ENCODE assay signal across 9 cellular contexts in the genomic region with DNA sequence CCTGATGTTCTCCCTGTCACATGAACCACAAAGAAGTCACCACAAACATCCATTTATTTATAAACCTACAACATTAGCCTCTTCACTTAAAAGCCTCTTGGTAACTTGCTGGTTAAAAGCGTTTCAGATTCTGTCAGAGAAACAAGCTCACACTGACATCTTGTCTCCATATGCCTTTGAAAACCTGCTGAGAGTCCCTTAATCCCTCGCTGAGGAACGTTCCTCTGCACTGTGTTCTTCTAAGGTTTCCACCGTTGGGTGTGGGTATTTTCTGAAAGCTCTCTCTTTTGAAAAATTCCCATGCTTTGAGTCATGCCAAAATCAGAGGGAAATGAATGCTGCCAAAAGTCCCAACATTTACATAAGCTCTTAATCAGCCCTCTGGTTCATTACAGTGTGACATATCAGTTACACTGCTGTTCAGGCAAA.
A peak's percentile ranks its signal among the peaks of the same experiment; 100 is the strongest.
DNase-seq lines count a peak whose midpoint lies in the region; ATAC-seq and TF ChIP-seq lines count a peak whose summit lies in the region.
"Had no signal": no experiment of that assay in that cellular context is flagged by ENCODE, and none has a peak within 500 bp of the region (broad histone marks: within the 10 kb centered on the region; RNA-seq: fewer than 3 reads in every experiment).

No MANE protein-coding gene starts in this region.

- H3K27ac Mint-ChIP-seq in nephron: peak overlapping the region; percentile 70 to 96 (median 89)
- H3K27ac Mint-ChIP-seq in activated T-helper 17 cell treated with anti-CD3 and anti-CD28 coated beads, Interleukin-2, amount 50 U/mL, for 72 hours: no peak overlapping the region
- H3K27ac Mint-ChIP-seq: activated B cell treated with CpG ODN at 0.5 μM for 24 hours had no signal

- H3K27me3 Mint-ChIP-seq in nephron (ENCODE audit: low read depth): no peaks in the 10 kb centered on the region
- peaks cover 10% of the 10 kb centered on the region for H3K27me3 Mint-ChIP-seq in activated T-helper 17 cell treated with anti-CD3 and anti-CD28 coated beads, Interleukin-2, amount 50 U/mL, for 72 hours

- H3K9me3 Mint-ChIP-seq in nephron: no peaks in the 10 kb centered on the region
- H3K9me3 Mint-ChIP-seq in activated T-helper 17 cell treated with anti-CD3 and anti-CD28 coated beads, Interleukin-2, amount 50 U/mL, for 72 hours: no peaks in the 10 kb centered on the region
- H3K9me3 Mint-ChIP-seq: activated B cell treated with CpG ODN at 0.5 μM for 24 hours had no signal

- no peak for ATAC-seq in GM19351 (IDR thresholded peaks at IDR 0.05; ENCODE audit: unreplicated experiment)
- no peak for ATAC-seq in activated T-helper 17 cell treated with anti-CD3 and anti-CD28 coated beads, Interleukin-2, amount 50 U/mL, for 72 hours (replicated peaks)

- H3K4me3 Mint-ChIP-seq in nephron: peak overlapping the region in 1 of 3 experiments; percentile 18
- no peak overlapping the region for H3K4me3 Mint-ChIP-seq in activated T-helper 17 cell treated with anti-CD3 and anti-CD28 coated beads, Interleukin-2, amount 50 U/mL, for 72 hours
- H3K4me3 Mint-ChIP-seq: activated B cell treated with CpG ODN at 0.5 μM for 24 hours had no signal

- H3K4me1 Mint-ChIP-seq in nephron: peaks cover 86% of the 10 kb centered on the region
- no peaks in the 10 kb centered on the region for H3K4me1 Mint-ChIP-seq in activated T-helper 17 cell treated with anti-CD3 and anti-CD28 coated beads, Interleukin-2, amount 50 U/mL, for 72 hours
- H3K4me1 Mint-ChIP-seq: activated B cell treated with CpG ODN at 0.5 μM for 24 hours had no signal

- peaks cover 6% of the 10 kb centered on the region for H3K36me3 Mint-ChIP-seq in nephron (ENCODE audit: low read depth)
- H3K36me3 Mint-ChIP-seq in activated T-helper 17 cell treated with anti-CD3 and anti-CD28 coated beads, Interleukin-2, amount 50 U/mL, for 72 hours (ENCODE audit: low read depth): no peaks in the 10 kb centered on the region

- TF ChIP-seq CTCF in nephron (IDR thresholded peaks at IDR 0.05; ENCODE audit: unreplicated experiment in 3 of 3): no peak

- DNase-seq in EH (ENCODE audit: low read depth) (peak; percentile 96), NCI-H1048 (lab: John Stamatoyannopoulos, UW) (peak; percentile 55), dedifferentiated amniotic fluid mesenchymal stem cell (ENCODE audit: extremely low spot score) (peak; percentile 94), NCI-H2029 (lab: John Stamatoyannopoulos, UW) (no peak), DMS53 treated with DMSO at 0.1 percent for 48 hours (lab: John Stamatoyannopoulos, UW; ENCODE audit: unreplicated experiment) (no peak)
- DNase-seq: activated B cell treated with CpG ODN at 0.5 μM for 24 hours had no signal

Comparison
In these comparisons a context has a peak if more than half of its experiments do, and no peak if none do; other contexts are left out.
1. DNase-seq: peak in EH (single experiment), NCI-H1048 (single experiment) and dedifferentiated amniotic fluid mesenchymal stem cell (single experiment); none in NCI-H2029 (single experiment) and DMS53 treated with DMSO at 0.1 percent for 48 hours (single experiment).